Comparison of ENCODE assay signal across 18 cellular contexts in genomic region chrX:64330284-64330683, GRCh38.
DNase-seq lines count a peak whose midpoint lies in the region; ATAC-seq, FAIRE-seq and TF ChIP-seq lines count a peak whose summit lies in the region.
"Had no signal": no experiment of that assay in that cellular context is flagged by ENCODE, and none has a peak within 500 bp of the region (broad histone marks: within the 10 kb centered on the region; RNA-seq: fewer than 3 reads in every experiment).

No MANE protein-coding gene starts in this region.

- peak; percentile 45 for ATAC-seq in HG02852 (IDR thresholded peaks at IDR 0.05; ENCODE audit: unreplicated experiment)
- ATAC-seq in gastrocnemius medialis, result peak; percentile 68 to 87
- ATAC-seq in GM21390 (IDR thresholded peaks at IDR 0.05; ENCODE audit: unreplicated experiment), result no peak
- ATAC-seq in GM19395 (IDR thresholded peaks at IDR 0.05; ENCODE audit: unreplicated experiment), result no peak

- DNase-seq in astrocyte (ENCODE audit: low read depth) (no peak), gastrocnemius medialis (no peak), NCI-H1417 (lab: John Stamatoyannopoulos, UW) (no peak)
- DNase-seq: C1 segment of cervical spinal cord; Calu3; CD4-positive, alpha-beta memory T cell; COR-L47; DMS53; DMS79 treated with DMSO at 0.1 percent for 48 hours; GF-D8; GOT3; HCEC 1CT had no signal

- intact Hi-C loops in gastrocnemius medialis (cut with DNase I; ENCODE audit: low total_unique reads), result no loop called here

- H3K4me1 Mint-ChIP-seq in astrocyte (ENCODE audit: low read depth, unreplicated experiment), result no peaks in the 10 kb centered on the region
- H3K4me1 Mint-ChIP-seq: CD4-positive, alpha-beta memory T cell had no signal

- no peak overlapping the region for H3K4me3 Mint-ChIP-seq in astrocyte (ENCODE audit: unreplicated experiment)
- H3K4me3 Mint-ChIP-seq: CD4-positive, alpha-beta memory T cell had no signal

- peak; percentile 94 for FAIRE-seq in astrocyte (lab: Jason Lieb, UNC)
- FAIRE-seq: GM12891, GM18507, H54 had no signal

- H3K27ac Mint-ChIP-seq in astrocyte (ENCODE audit: unreplicated experiment), result no peak overlapping the region
- H3K27ac Mint-ChIP-seq: CD4-positive, alpha-beta memory T cell had no signal

- no peak overlapping the region for H3K4me2 ChIP-seq in astrocyte (ENCODE audit: low read length)

- no peak for TF ChIP-seq POLR2A in gastrocnemius medialis (IDR thresholded peaks at IDR 0.05)

- H3K36me3 ChIP-seq in astrocyte (ENCODE audit: insufficient read depth, low read length), result no peaks in the 10 kb centered on the region
- no peaks in the 10 kb centered on the region for H3K36me3 ChIP-seq in gastrocnemius medialis

- no peak for TF ChIP-seq CTCF in astrocyte (IDR thresholded peaks at IDR 0.05; ENCODE audit: insufficient read depth, low read depth, low read length)
- TF ChIP-seq CTCF in gastrocnemius medialis (IDR thresholded peaks at IDR 0.05 in 4 of 5, conservative IDR thresholded peaks at IDR 0.05 in 1 of 5), result no peak

- H3K4me3 ChIP-seq in astrocyte (ENCODE audit: insufficient read depth, low read depth, low read length) (no peak overlapping the region), gastrocnemius medialis (no peak overlapping the region)

- H3K36me3 Mint-ChIP-seq in astrocyte (ENCODE audit: low read depth, unreplicated experiment), result no peaks in the 10 kb centered on the region

- H3K27me3 ChIP-seq in astrocyte (ENCODE audit: insufficient read depth, low read length) (no peaks in the 10 kb centered on the region), gastrocnemius medialis (no peaks in the 10 kb centered on the region)

- H3K27ac ChIP-seq in astrocyte (ENCODE audit: low read depth, low read length) (no peak overlapping the region), gastrocnemius medialis (peak overlapping the region in 3 of 4 donors; percentile 1 to 18 (median 4))

- H3K4me1 ChIP-seq in astrocyte (ENCODE audit: insufficient read depth, low read length) (no peaks in the 10 kb centered on the region), gastrocnemius medialis (no peaks in the 10 kb centered on the region)

- no peaks in the 10 kb centered on the region for H3K79me2 ChIP-seq in astrocyte (ENCODE audit: insufficient read depth, low read length)

- H4K20me1 ChIP-seq in astrocyte (ENCODE audit: insufficient read depth, low read length), result no peaks in the 10 kb centered on the region

- in situ Hi-C loops in gastrocnemius medialis (cut with MboI; ENCODE audit: low sequenced_read_pairs in 4 of 4), result loop anchor here in 1 of 4 donors (25.0 kb wide), 1 partner anchor 93 kb away; the partner anchor contains the start of gene ASB12

- H3K27me3 Mint-ChIP-seq in astrocyte (ENCODE audit: low read depth, unreplicated experiment), result no peaks in the 10 kb centered on the region
- H3K27me3 Mint-ChIP-seq: CD4-positive, alpha-beta memory T cell had no signal

- no peaks in the 10 kb centered on the region for H3K9me3 Mint-ChIP-seq in astrocyte (ENCODE audit: unreplicated experiment)

- H3K9me3 ChIP-seq in astrocyte (ENCODE audit: insufficient read depth, low read depth, low read length), result no peaks in the 10 kb centered on the region
- H3K9me3 ChIP-seq in gastrocnemius medialis, result no peaks in the 10 kb centered on the region

- no peak overlapping the region for H2AFZ ChIP-seq in astrocyte (ENCODE audit: low read depth, low read length)

- no peak overlapping the region for H3K9ac ChIP-seq in astrocyte (ENCODE audit: low read length)

Comparison
In these comparisons a context has a peak if more than half of its experiments do, and no peak if none do; other contexts are left out.
1. ATAC-seq: peak in HG02852 (single experiment) and gastrocnemius medialis (2 of 2); none in GM21390 (single experiment) and GM19395 (single experiment).